In genomic region chr6:149212892-149213786, GRCh38 we compare ENCODE assay signal across 11 cellular contexts.
DNase-seq lines count a peak whose midpoint lies in the region; ATAC-seq, FAIRE-seq and TF ChIP-seq lines count a peak whose summit lies in the region.
"Had no signal": no experiment of that assay in that cellular context is flagged by ENCODE, and none has a peak within 500 bp of the region (broad histone marks: within the 10 kb centered on the region; RNA-seq: fewer than 3 reads in every experiment).

No MANE protein-coding gene starts in this region.

- H3K4me3 ChIP-seq in OCI-LY7 (ENCODE audit: low read depth, low read length, poor library complexity, severe bottlenecking) = no peak overlapping the region
- no peak overlapping the region for H3K4me3 ChIP-seq in left ventricle myocardium inferior
- no peak overlapping the region for H3K4me3 ChIP-seq in WERI-Rb-1 (ENCODE audit: low read depth, low read length)

- H3K9me3 ChIP-seq in OCI-LY7 (ENCODE audit: low read length) (no peaks in the 10 kb centered on the region), left ventricle myocardium inferior (replicated peaks) (no peaks in the 10 kb centered on the region), WERI-Rb-1 (ENCODE audit: severe bottlenecking) (no peaks in the 10 kb centered on the region)

- POLR2A ChIA-PET in OCI-LY7 (lab: Charles Lee) = interaction anchor here (1.2 to 1.9 kb wide), 2 partner anchors 9 to 85 kb away, joined by 3 to 9 read pairs; no protein-coding TSS in a partner anchor

- no peaks in the 10 kb centered on the region for H4K20me1 ChIP-seq in OCI-LY7 (ENCODE audit: insufficient read depth, low read length)

- peak; percentile 29 for ATAC-seq in GM21717 (IDR thresholded peaks at IDR 0.05; ENCODE audit: unreplicated experiment)
- ATAC-seq in GM18909 (IDR thresholded peaks at IDR 0.05; ENCODE audit: poor library complexity, unreplicated experiment) = no peak

- no peak for TF ChIP-seq CTCF in OCI-LY7 (conservative IDR thresholded peaks at IDR 0.05; ENCODE audit: low read length)
- TF ChIP-seq CTCF in left ventricle myocardium inferior (IDR thresholded peaks at IDR 0.05; ENCODE audit: borderline replicate concordance) = no peak
- no peak for TF ChIP-seq CTCF in WERI-Rb-1 (IDR thresholded peaks at IDR 0.05; ENCODE audit: low read depth, low read length)

- intact Hi-C loops in OCI-LY7 (cut with micrococcal nuclease; ENCODE audit: unreplicated experiment) = no loop called here
- intact Hi-C loops in left ventricle myocardium inferior (cut with micrococcal nuclease) = no loop called here

- peak; percentile 22; the same call in 1 of the 2 replicates for TF ChIP-seq POLR2A in GM12892 (IDR thresholded peaks at IDR 0.05; ENCODE audit: low read depth, low read length)

- H3K36me3 ChIP-seq in OCI-LY7 (ENCODE audit: insufficient read depth, low read length) = no peaks in the 10 kb centered on the region
- H3K36me3 ChIP-seq in left ventricle myocardium inferior = no peaks in the 10 kb centered on the region
- H3K36me3 ChIP-seq in WERI-Rb-1 = no peaks in the 10 kb centered on the region

- no peak overlapping the region for H3K4me2 ChIP-seq in OCI-LY7 (ENCODE audit: low read length)

- H3K9me2 ChIP-seq in OCI-LY7 (ENCODE audit: insufficient read depth, low read length) = no peaks in the 10 kb centered on the region

- H3K27me3 ChIP-seq in layer of hippocampus (ENCODE audit: control insufficient read depth, insufficient read depth, low read length) (no peaks in the 10 kb centered on the region), left ventricle myocardium inferior (ENCODE audit: low read depth) (peaks cover 8% of the 10 kb centered on the region), WERI-Rb-1 (ENCODE audit: insufficient read depth, low read depth, severe bottlenecking) (no peaks in the 10 kb centered on the region)

- BruUV-seq in OCI-LY7 (replicated peaks; lab: Mats Ljungman, UMichigan) = no TSS peak

- no peak overlapping the region for H3K27ac ChIP-seq in OCI-LY7 (ENCODE audit: low read depth, low read length, poor library complexity, severe bottlenecking)
- H3K27ac ChIP-seq in layer of hippocampus (ENCODE audit: low read depth, low read length) = peak overlapping the region; percentile 60
- no peak overlapping the region for H3K27ac ChIP-seq in left ventricle myocardium inferior (replicated peaks)
- no peak overlapping the region for H3K27ac ChIP-seq in WERI-Rb-1

- CTCF ChIA-PET in OCI-LY7 (lab: Charles Lee; ENCODE audit: unreplicated experiment) = interaction anchor here (1.2 kb wide), 1 partner anchor 102 kb away, joined by 3 read pairs; no protein-coding TSS in a partner anchor

- H3K4me1 ChIP-seq in OCI-LY7 (ENCODE audit: insufficient read depth, low read length, poor library complexity, severe bottlenecking) (peaks cover 10% of the 10 kb centered on the region), left ventricle myocardium inferior (no peaks in the 10 kb centered on the region)

- H3K79me2 ChIP-seq in OCI-LY7 (ENCODE audit: insufficient read depth, low read depth, low read length) = no peaks in the 10 kb centered on the region

- FAIRE-seq in GM12892 (lab: Jason Lieb, UNC) = peak; percentile 88
- FAIRE-seq: urothelium cell line had no signal

- 0 out of 2 replicates have a peak overlapping the region, but pooled peaks have one; percentile 9 for H2AFZ ChIP-seq in OCI-LY7 (ENCODE audit: low read length)

- DNase-seq in GM12892 (ENCODE audit: insufficient read length) (no peak), OCI-LY7 (ENCODE audit: low spot score) (no peak), SHP77 treated with DMSO at 0.1 percent for 48 hours (lab: John Stamatoyannopoulos, UW) (no peak), left ventricle myocardium inferior (no peak), WERI-Rb-1 (no peak)
- DNase-seq: NCI-H446 treated with DMSO at 0.1 percent for 48 hours, T-cell had no signal
